Comparison of ENCODE assay signal across 1 cellular context in genomic region chr7:77738382-77738781, GRCh38.
TF ChIP-seq lines count a peak whose summit lies in the region.

No MANE protein-coding gene starts in this region.

TF ChIP-seq in endothelial cell of umbilical vein, 7 proteins besides CTCF, POLR2A, EP300 and RAD21:
- TF ChIP-seq POLR2AphosphoS5 (IDR thresholded peaks at IDR 0.05; ENCODE audit: insufficient read depth, low read depth, low read length) (no peak), EZH2 (IDR thresholded peaks at IDR 0.05; ENCODE audit: borderline replicate concordance, low read depth, low read length, severe bottlenecking) (no peak), GATA2 (IDR thresholded peaks at IDR 0.05; ENCODE audit: insufficient read depth, insufficient read length, low read depth, low read length) (no peak), MAX (IDR thresholded peaks at IDR 0.05; ENCODE audit: insufficient read depth, insufficient read length) (no peak), JUN (IDR thresholded peaks at IDR 0.05; ENCODE audit: borderline replicate concordance, insufficient read depth, insufficient read length, low read depth) (no peak), FOS (IDR thresholded peaks at IDR 0.05; ENCODE audit: borderline replicate concordance, insufficient read depth, low read length) (no peak), MYC (IDR thresholded peaks at IDR 0.05; ENCODE audit: low read depth, low read length) (no peak)
